In genomic region chr1:242629396-242629795, GRCh38 we compare ENCODE assay signal across 25 cellular contexts.
A peak's percentile ranks its signal among the peaks of the same experiment; 100 is the strongest.
DNase-seq lines count a peak whose midpoint lies in the region; ATAC-seq and TF ChIP-seq lines count a peak whose summit lies in the region.
"Had no signal": no experiment of that assay in that cellular context is flagged by ENCODE, and none has a peak within 500 bp of the region (broad histone marks: within the 10 kb centered on the region; RNA-seq: fewer than 3 reads in every experiment).

No MANE protein-coding gene starts in this region.

- peaks cover 12% of the 10 kb centered on the region for H3K4me1 ChIP-seq in mammary epithelial cell (ENCODE audit: insufficient read depth, low read length)
- no peaks in the 10 kb centered on the region for H3K4me1 ChIP-seq in mucosa of descending colon (ENCODE audit: low read depth)
- H3K4me1 ChIP-seq: esophagus squamous epithelium, left lung, right atrium auricular region, suprapubic skin had no signal

- H3K79me2 ChIP-seq in mammary epithelial cell (ENCODE audit: insufficient read depth, low read length) = no peaks in the 10 kb centered on the region

- no peaks in the 10 kb centered on the region for H3K27me3 Mint-ChIP-seq in activated CD4-positive, alpha-beta T cell treated with anti-CD3 and anti-CD28 coated beads for 36 hours
- H3K27me3 Mint-ChIP-seq: activated CD4-positive, alpha-beta memory T cell treated with anti-CD3 and anti-CD28 coated beads, Interleukin-2, amount 10 ng/mL, durations not matched to agents 7 days and 5 days had no signal

- no peak overlapping the region for H3K4me2 ChIP-seq in mammary epithelial cell (ENCODE audit: insufficient read depth, low read depth, low read length)

- POLR2A ChIA-PET in activated CD4-positive, alpha-beta T cell treated with anti-CD3 and anti-CD28 coated beads for 36 hours (lab: Charles Lee) = no interaction called here

- H3K27ac Mint-ChIP-seq in activated CD4-positive, alpha-beta T cell treated with anti-CD3 and anti-CD28 coated beads for 36 hours = no peak overlapping the region
- H3K27ac Mint-ChIP-seq in stimulated activated effector memory CD8-positive, alpha-beta T cell treated with anti-CD3 and anti-CD28 coated beads, Interleukin-12 subunit alpha, Interleukin-12 subunit beta, amount 100 ng/mL, for 72 hours = no peak overlapping the region
- H3K27ac Mint-ChIP-seq: activated CD4-positive, alpha-beta memory T cell treated with anti-CD3 and anti-CD28 coated beads, Interleukin-2, amount 10 ng/mL, durations not matched to agents 7 days and 5 days; CD14-positive monocyte; IgD-negative memory B cell had no signal

- H3K9me3 ChIP-seq in mammary epithelial cell (replicated peaks; ENCODE audit: insufficient read depth, low read length) = no peaks in the 10 kb centered on the region
- peaks cover 38% of the 10 kb centered on the region for H3K9me3 ChIP-seq in mucosa of descending colon
- H3K9me3 ChIP-seq: esophagus squamous epithelium, left lung, neutrophil, right atrium auricular region, suprapubic skin had no signal

- in situ Hi-C loops in mammary epithelial cell (cut with MboI; ENCODE audit: low sequenced_read_pairs in 2 of 2) = no loop called here

- DNase-seq in activated CD4-positive, alpha-beta T cell treated with anti-CD3 and anti-CD28 coated beads for 36 hours = peak; percentile 4
- DNase-seq in activated CD4-positive, alpha-beta T cell treated with anti-CD3 and anti-CD28 coated beads for 1 hour = no peak
- DNase-seq in NOMO-1 (lab: John Stamatoyannopoulos, UW; ENCODE audit: unreplicated experiment in 2 of 2) (peak; percentile 58 to 71), mammary epithelial cell (peak; percentile 99), AG08395 (ENCODE audit: low spot score) (no peak), mucosa of descending colon (no peak), D341Med (ENCODE audit: low spot score) (no peak)
- no peak for DNase-seq in stimulated activated effector memory CD8-positive, alpha-beta T cell treated with anti-CD3 and anti-CD28 coated beads, Interleukin-12 subunit alpha, Interleukin-12 subunit beta, amount 100 ng/mL, for 72 hours (ENCODE audit: low spot score in 2 of 2)
- DNase-seq: activated CD4-positive, alpha-beta memory T cell treated with anti-CD3 and anti-CD28 coated beads, Interleukin-2, amount 10 ng/mL, durations not matched to agents 7 days and 5 days; activated naive CD4-positive, alpha-beta T cell treated with Interleukin-2 at 50 U/mL for 16 hours; activated T-cell treated with anti-CD3 and anti-CD28 coated beads, Interleukin-2, amount 50 U/mL, for 1 hour; aorta; cerebellar nuclear complex; DMS53; esophagus squamous epithelium; left lung; NCI-H1105; NCI-H526; Right ventricle myocardium superior; stimulated activated CD4-positive, alpha-beta T cell treated with anti-CD3 and anti-CD28 coated beads, Interleukin-15, amount 100 ng/mL, for 24 hours had no signal

- H3K4me3 ChIP-seq in mammary epithelial cell (replicated peaks in 1 of 3; ENCODE audit: insufficient read depth in 1 of 3, low read depth in 2 of 3, low read length in 3 of 3) = no peak overlapping the region
- no peak overlapping the region for H3K4me3 ChIP-seq in mucosa of descending colon
- H3K4me3 ChIP-seq: esophagus squamous epithelium, left lung, right atrium auricular region, suprapubic skin had no signal

- no peak overlapping the region for H3K9ac ChIP-seq in mammary epithelial cell (ENCODE audit: insufficient read depth, low read length)

- no peaks in the 10 kb centered on the region for H3K36me3 Mint-ChIP-seq in activated CD4-positive, alpha-beta T cell treated with anti-CD3 and anti-CD28 coated beads for 36 hours (ENCODE audit: low read depth)
- H3K36me3 Mint-ChIP-seq in stimulated activated effector memory CD8-positive, alpha-beta T cell treated with anti-CD3 and anti-CD28 coated beads, Interleukin-12 subunit alpha, Interleukin-12 subunit beta, amount 100 ng/mL, for 72 hours = no peaks in the 10 kb centered on the region
- H3K36me3 Mint-ChIP-seq: CD14-positive monocyte, IgD-negative memory B cell had no signal

- H3K4me3 Mint-ChIP-seq in activated CD4-positive, alpha-beta T cell treated with anti-CD3 and anti-CD28 coated beads for 36 hours = no peak overlapping the region
- H3K4me3 Mint-ChIP-seq in stimulated activated effector memory CD8-positive, alpha-beta T cell treated with anti-CD3 and anti-CD28 coated beads, Interleukin-12 subunit alpha, Interleukin-12 subunit beta, amount 100 ng/mL, for 72 hours = no peak overlapping the region
- H3K4me3 Mint-ChIP-seq: activated CD4-positive, alpha-beta memory T cell treated with anti-CD3 and anti-CD28 coated beads, Interleukin-2, amount 10 ng/mL, durations not matched to agents 7 days and 5 days; CD14-positive monocyte; IgD-negative memory B cell had no signal

- H4K20me1 ChIP-seq in mammary epithelial cell (ENCODE audit: insufficient read depth, low read length) = no peaks in the 10 kb centered on the region

- no TSS peak for BruUV-seq in mammary epithelial cell (replicated peaks; lab: Mats Ljungman, UMichigan)

- intact Hi-C loops in activated CD4-positive, alpha-beta T cell treated with anti-CD3 and anti-CD28 coated beads for 36 hours (cut with DNase I, micrococcal nuclease) = no loop called here
- intact Hi-C loops in mammary epithelial cell (cut with micrococcal nuclease) (loop anchor here (5.0 kb wide), 1 partner anchor 107 kb away; the partner anchor contains the start of gene PLD5), mucosa of descending colon (cut with DNase I, micrococcal nuclease) (no loop called here)

- no peak overlapping the region for H2AFZ ChIP-seq in mammary epithelial cell (ENCODE audit: low read depth, low read length)

- WGBS in mammary epithelial cell (ENCODE audit: low coverage, missing lambda C conversion rate) = 0% methylated on average over 3 of the region's 3 CpGs

- CTCF ChIA-PET in activated CD4-positive, alpha-beta T cell treated with anti-CD3 and anti-CD28 coated beads for 36 hours (lab: Charles Lee) = no interaction called here
- CTCF ChIA-PET in mammary epithelial cell (lab: Charles Lee; ENCODE audit: low non-redundant PET) = no interaction called here

- H3K4me1 Mint-ChIP-seq in activated CD4-positive, alpha-beta T cell treated with anti-CD3 and anti-CD28 coated beads for 36 hours = no peaks in the 10 kb centered on the region
- no peaks in the 10 kb centered on the region for H3K4me1 Mint-ChIP-seq in stimulated activated effector memory CD8-positive, alpha-beta T cell treated with anti-CD3 and anti-CD28 coated beads, Interleukin-12 subunit alpha, Interleukin-12 subunit beta, amount 100 ng/mL, for 72 hours
- H3K4me1 Mint-ChIP-seq: activated CD4-positive, alpha-beta memory T cell treated with anti-CD3 and anti-CD28 coated beads, Interleukin-2, amount 10 ng/mL, durations not matched to agents 7 days and 5 days; CD14-positive monocyte; IgD-negative memory B cell had no signal

- dilution Hi-C loops in mammary epithelial cell (cut with HindIII; ENCODE audit: low sequenced_read_pairs) = no loop called here

- ATAC-seq in activated CD4-positive, alpha-beta T cell treated with anti-CD3 and anti-CD28 coated beads for 36 hours = no peak
- ATAC-seq in stimulated activated effector memory CD8-positive, alpha-beta T cell treated with anti-CD3 and anti-CD28 coated beads, Interleukin-12 subunit alpha, Interleukin-12 subunit beta, amount 100 ng/mL, for 72 hours = peak; percentile 40
- ATAC-seq in mucosa of descending colon = no peak
- ATAC-seq: left lung had no signal

- H3K9me3 Mint-ChIP-seq in activated CD4-positive, alpha-beta T cell treated with anti-CD3 and anti-CD28 coated beads for 36 hours (ENCODE audit: low read depth) = no peaks in the 10 kb centered on the region
- H3K9me3 Mint-ChIP-seq in stimulated activated effector memory CD8-positive, alpha-beta T cell treated with anti-CD3 and anti-CD28 coated beads, Interleukin-12 subunit alpha, Interleukin-12 subunit beta, amount 100 ng/mL, for 72 hours = peaks cover 7% of the 10 kb centered on the region

- H3K36me3 ChIP-seq in mammary epithelial cell (ENCODE audit: insufficient read depth, low read length) (no peaks in the 10 kb centered on the region), mucosa of descending colon (ENCODE audit: low read depth) (no peaks in the 10 kb centered on the region)
- H3K36me3 ChIP-seq: esophagus squamous epithelium, left lung, neutrophil, right atrium auricular region, suprapubic skin had no signal

- TF ChIP-seq CTCF in mammary epithelial cell (conservative IDR thresholded peaks at IDR 0.05 in 1 of 2, IDR thresholded peaks at IDR 0.05 in 1 of 2; ENCODE audit: extremely low read depth in 1 of 2, insufficient read depth in 1 of 2, low read depth in 1 of 2, low read length in 2 of 2) (no peak), mucosa of descending colon (IDR thresholded peaks at IDR 0.05) (no peak)

- peak overlapping the region; percentile 53 for H3K27ac ChIP-seq in mammary epithelial cell (ENCODE audit: insufficient read depth, low read depth, low read length)
- H3K27ac ChIP-seq: esophagus squamous epithelium, left lung, neutrophil, right atrium auricular region, suprapubic skin had no signal

- H3K27me3 ChIP-seq in mammary epithelial cell (ENCODE audit: insufficient read depth, low read length) = no peaks in the 10 kb centered on the region
- H3K27me3 ChIP-seq: esophagus squamous epithelium, left lung, neutrophil, right atrium auricular region, suprapubic skin had no signal

Comparison
In these comparisons a context has a peak if more than half of its experiments do, and no peak if none do; other contexts are left out.
1. DNase-seq: peak in activated CD4-positive, alpha-beta T cell treated with anti-CD3 and anti-CD28 coated beads for 36 hours (single experiment), NOMO-1 (2 of 2) and mammary epithelial cell (single experiment); none in activated CD4-positive, alpha-beta T cell treated with anti-CD3 and anti-CD28 coated beads for 1 hour (single experiment), stimulated activated effector memory CD8-positive, alpha-beta T cell treated with anti-CD3 and anti-CD28 coated beads, Interleukin-12 subunit alpha, Interleukin-12 subunit beta, amount 100 ng/mL, for 72 hours (0 of 2), AG08395 (single experiment), mucosa of descending colon (0 of 3) and D341Med (single experiment).